ENCODE assay signal across 1 cellular context in genomic region chr11:47375546-47376085, GRCh38.
TF ChIP-seq lines count a peak whose summit lies in the region.

No MANE protein-coding gene starts in this region.

TF ChIP-seq in GM12878, 131 proteins besides CTCF, POLR2A, EP300 and RAD21:
- TF ChIP-seq POLR2AphosphoS5 (IDR thresholded peaks at IDR 0.05; ENCODE audit: low read length): no peak
- no peak for TF ChIP-seq FOXM1 (IDR thresholded peaks at IDR 0.05; ENCODE audit: low read depth, low read length)
- TF ChIP-seq POLR2AphosphoS2 (IDR thresholded peaks at IDR 0.05; ENCODE audit: low read depth, low read length): no peak
- no peak for TF ChIP-seq REST (IDR thresholded peaks at IDR 0.05; ENCODE audit: low read depth, low read length)
- no peak for TF ChIP-seq ZNF207 (IDR thresholded peaks at IDR 0.05; ENCODE audit: borderline replicate concordance)
- no peak for TF ChIP-seq BMI1 (IDR thresholded peaks at IDR 0.05; ENCODE audit: borderline replicate concordance)
- TF ChIP-seq E2F8 (IDR thresholded peaks at IDR 0.05; ENCODE audit: low read depth, partially characterized antibody): no peak
- no peak for TF ChIP-seq SIX5 (IDR thresholded peaks at IDR 0.05; ENCODE audit: low read depth, low read length, severe bottlenecking)
- no peak for TF ChIP-seq IKZF1 (conservative IDR thresholded peaks at IDR 0.05)
- TF ChIP-seq NBN (IDR thresholded peaks at IDR 0.05): no peak
- no peak for TF ChIP-seq CHD4 (IDR thresholded peaks at IDR 0.05)
- TF ChIP-seq NFYA (IDR thresholded peaks at IDR 0.05; ENCODE audit: borderline replicate concordance, low read depth, low read length): no peak
- TF ChIP-seq ZNF687 (IDR thresholded peaks at IDR 0.05): no peak
- no peak for TF ChIP-seq USF1 (IDR thresholded peaks at IDR 0.05; ENCODE audit: borderline replicate concordance, extremely low read length, insufficient read depth, low read depth, low read length)
